Comparison of ENCODE assay signal across 25 cellular contexts in genomic region chr14:30331030-30331429, GRCh38.
"Had no signal": no experiment of that assay in that cellular context is flagged by ENCODE, and none has a peak within 500 bp of the region (broad histone marks: within the 10 kb centered on the region; RNA-seq: fewer than 3 reads in every experiment).

No MANE protein-coding gene starts in this region.

- H3K27ac ChIP-seq: colonic mucosa, coronary artery, dorsolateral prefrontal cortex, epithelial cell of prostate, esophagus muscularis mucosa, esophagus squamous epithelium, foreskin keratinocyte, gastrocnemius medialis, gastroesophageal sphincter, heart left ventricle, heart right ventricle had no signal

- H3K4me3 Mint-ChIP-seq: dendritic cell treated with granulocyte-macrophage colony-stimulating factor and Interleukin-4, amounts not matched to agents 40 ng/mL and 50 ng/mL, for 4 days; effector memory CD8-positive, alpha-beta T cell had no signal

- H3K9me3 ChIP-seq: colonic mucosa, esophagus muscularis mucosa, esophagus squamous epithelium, gastrocnemius medialis had no signal

- H3K27me3 ChIP-seq: colonic mucosa, dorsolateral prefrontal cortex, esophagus muscularis mucosa, esophagus squamous epithelium, foreskin keratinocyte, gastrocnemius medialis, gastroesophageal sphincter, heart left ventricle, heart right ventricle had no signal

- H3K36me3 ChIP-seq: colonic mucosa, esophagus muscularis mucosa, esophagus squamous epithelium, gastrocnemius medialis, gastroesophageal sphincter, heart left ventricle, heart right ventricle had no signal

- H3K4me1 ChIP-seq: colonic mucosa, esophagus muscularis mucosa, esophagus squamous epithelium, foreskin keratinocyte, gastrocnemius medialis, gastroesophageal sphincter, heart left ventricle had no signal

- H3K27ac Mint-ChIP-seq: dendritic cell treated with granulocyte-macrophage colony-stimulating factor and Interleukin-4, amounts not matched to agents 40 ng/mL and 50 ng/mL, for 4 days; effector memory CD8-positive, alpha-beta T cell had no signal

- FAIRE-seq: colon, endometrium, endothelial cell of umbilical vein, frontal cortex had no signal

- H3K9me3 Mint-ChIP-seq: dendritic cell treated with granulocyte-macrophage colony-stimulating factor and Interleukin-4, amounts not matched to agents 40 ng/mL and 50 ng/mL, for 4 days had no signal

- H3K27me3 Mint-ChIP-seq: dendritic cell treated with granulocyte-macrophage colony-stimulating factor and Interleukin-4, amounts not matched to agents 40 ng/mL and 50 ng/mL, for 4 days; effector memory CD8-positive, alpha-beta T cell had no signal

- H3K4me3 ChIP-seq: colonic mucosa, coronary artery, dorsolateral prefrontal cortex, esophagus muscularis mucosa, esophagus squamous epithelium, gastrocnemius medialis, gastroesophageal sphincter, heart left ventricle, heart right ventricle had no signal

- ATAC-seq: effector memory CD8-positive, alpha-beta T cell; esophagus mucosa; foreskin keratinocyte; gastrocnemius medialis; gastroesophageal sphincter; heart left ventricle; heart right ventricle had no signal

- DNase-seq: colonic mucosa; cortex of kidney; dorsolateral prefrontal cortex; effector CD4-positive, alpha-beta T cell; effector CD8-positive, alpha-beta T cell; effector memory CD4-positive, alpha-beta T cell; effector memory CD8-positive, alpha-beta T cell; esophagus squamous epithelium; foreskin keratinocyte; foreskin melanocyte; gastrocnemius medialis; glutamatergic neuron; head of caudate nucleus; heart left ventricle; heart right ventricle had no signal
